ENCODE assay signal across 1 cellular context in the genomic region with DNA sequence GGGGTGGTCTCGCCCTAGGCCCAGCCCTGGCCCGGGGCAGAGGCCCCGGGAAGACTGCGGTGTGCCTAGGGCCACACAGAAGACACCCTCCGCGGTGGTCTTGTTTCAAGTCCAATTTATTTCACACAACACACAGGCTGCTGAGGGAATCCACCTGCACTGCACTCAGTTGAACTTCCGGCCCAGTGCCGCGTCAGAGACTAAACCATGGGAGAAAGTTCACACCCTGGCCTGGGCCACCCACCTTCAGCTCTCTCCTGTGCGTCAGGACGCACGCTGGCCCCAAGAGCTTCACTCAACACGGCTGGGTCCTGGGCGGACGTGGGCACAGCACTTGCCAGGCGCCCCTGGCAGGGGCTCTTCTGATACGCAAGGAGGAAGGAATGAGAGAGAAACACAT.
TF ChIP-seq lines count a peak whose summit lies in the region.

No MANE protein-coding gene starts in this region.

TF ChIP-seq in WTC11, 78 proteins besides CTCF, POLR2A, EP300 and RAD21 (continued from another document):
- TF ChIP-seq, protein P1, sequence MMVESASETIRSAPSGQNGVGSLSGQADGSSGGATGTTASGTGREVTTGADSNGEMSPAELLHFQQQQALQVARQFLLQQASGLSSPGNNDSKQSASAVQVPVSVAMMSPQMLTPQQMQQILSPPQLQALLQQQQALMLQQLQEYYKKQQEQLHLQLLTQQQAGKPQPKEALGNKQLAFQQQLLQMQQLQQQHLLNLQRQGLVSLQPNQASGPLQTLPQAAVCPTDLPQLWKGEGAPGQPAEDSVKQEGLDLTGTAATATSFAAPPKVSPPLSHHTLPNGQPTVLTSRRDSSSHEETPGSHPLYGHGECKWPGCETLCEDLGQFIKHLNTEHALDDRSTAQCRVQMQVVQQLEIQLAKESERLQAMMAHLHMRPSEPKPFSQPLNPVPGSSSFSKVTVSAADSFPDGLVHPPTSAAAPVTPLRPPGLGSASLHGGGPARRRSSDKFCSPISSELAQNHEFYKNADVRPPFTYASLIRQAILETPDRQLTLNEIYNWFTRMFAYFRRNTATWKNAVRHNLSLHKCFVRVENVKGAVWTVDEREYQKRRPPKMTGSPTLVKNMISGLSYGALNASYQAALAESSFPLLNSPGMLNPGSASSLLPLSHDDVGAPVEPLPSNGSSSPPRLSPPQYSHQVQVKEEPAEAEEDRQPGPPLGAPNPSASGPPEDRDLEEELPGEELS (CRISPR knock-in tag; IDR thresholded peaks at IDR 0.05), result no peak
- TF ChIP-seq, protein P2, sequence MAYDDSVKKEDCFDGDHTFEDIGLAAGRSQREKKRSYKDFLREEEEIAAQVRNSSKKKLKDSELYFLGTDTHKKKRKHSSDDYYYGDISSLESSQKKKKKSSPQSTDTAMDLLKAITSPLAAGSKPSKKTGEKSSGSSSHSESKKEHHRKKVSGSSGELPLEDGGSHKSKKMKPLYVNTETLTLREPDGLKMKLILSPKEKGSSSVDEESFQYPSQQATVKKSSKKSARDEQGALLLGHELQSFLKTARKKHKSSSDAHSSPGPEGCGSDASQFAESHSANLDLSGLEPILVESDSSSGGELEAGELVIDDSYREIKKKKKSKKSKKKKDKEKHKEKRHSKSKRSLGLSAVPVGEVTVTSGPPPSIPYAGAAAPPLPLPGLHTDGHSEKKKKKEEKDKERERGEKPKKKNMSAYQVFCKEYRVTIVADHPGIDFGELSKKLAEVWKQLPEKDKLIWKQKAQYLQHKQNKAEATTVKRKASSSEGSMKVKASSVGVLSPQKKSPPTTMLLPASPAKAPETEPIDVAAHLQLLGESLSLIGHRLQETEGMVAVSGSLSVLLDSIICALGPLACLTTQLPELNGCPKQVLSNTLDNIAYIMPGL (CRISPR knock-in tag; IDR thresholded peaks at IDR 0.05), result no peak
- TF ChIP-seq, protein P3, sequence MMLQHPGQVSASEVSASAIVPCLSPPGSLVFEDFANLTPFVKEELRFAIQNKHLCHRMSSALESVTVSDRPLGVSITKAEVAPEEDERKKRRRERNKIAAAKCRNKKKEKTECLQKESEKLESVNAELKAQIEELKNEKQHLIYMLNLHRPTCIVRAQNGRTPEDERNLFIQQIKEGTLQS (CRISPR knock-in tag; conservative IDR thresholded peaks at IDR 0.05), result no peak
- TF ChIP-seq RELA (CRISPR knock-in tag; IDR thresholded peaks at IDR 0.05; ENCODE audit: borderline replicate concordance) (no peak), JUN (CRISPR knock-in tag; IDR thresholded peaks at IDR 0.05) (no peak), EMX1 (CRISPR knock-in tag; IDR thresholded peaks at IDR 0.05) (no peak), NR1H2 (CRISPR knock-in tag; IDR thresholded peaks at IDR 0.05) (no peak)
- TF ChIP-seq, protein P4, sequence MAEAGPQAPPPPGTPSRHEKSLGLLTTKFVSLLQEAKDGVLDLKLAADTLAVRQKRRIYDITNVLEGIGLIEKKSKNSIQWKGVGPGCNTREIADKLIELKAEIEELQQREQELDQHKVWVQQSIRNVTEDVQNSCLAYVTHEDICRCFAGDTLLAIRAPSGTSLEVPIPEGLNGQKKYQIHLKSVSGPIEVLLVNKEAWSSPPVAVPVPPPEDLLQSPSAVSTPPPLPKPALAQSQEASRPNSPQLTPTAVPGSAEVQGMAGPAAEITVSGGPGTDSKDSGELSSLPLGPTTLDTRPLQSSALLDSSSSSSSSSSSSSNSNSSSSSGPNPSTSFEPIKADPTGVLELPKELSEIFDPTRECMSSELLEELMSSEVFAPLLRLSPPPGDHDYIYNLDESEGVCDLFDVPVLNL (CRISPR knock-in tag; IDR thresholded peaks at IDR 0.05; ENCODE audit: borderline replicate concordance, low read depth), result no peak
- TF ChIP-seq, protein P5, sequence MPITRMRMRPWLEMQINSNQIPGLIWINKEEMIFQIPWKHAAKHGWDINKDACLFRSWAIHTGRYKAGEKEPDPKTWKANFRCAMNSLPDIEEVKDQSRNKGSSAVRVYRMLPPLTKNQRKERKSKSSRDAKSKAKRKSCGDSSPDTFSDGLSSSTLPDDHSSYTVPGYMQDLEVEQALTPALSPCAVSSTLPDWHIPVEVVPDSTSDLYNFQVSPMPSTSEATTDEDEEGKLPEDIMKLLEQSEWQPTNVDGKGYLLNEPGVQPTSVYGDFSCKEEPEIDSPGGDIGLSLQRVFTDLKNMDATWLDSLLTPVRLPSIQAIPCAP (CRISPR knock-in tag; IDR thresholded peaks at IDR 0.05), result no peak
- TF ChIP-seq, protein P6, sequence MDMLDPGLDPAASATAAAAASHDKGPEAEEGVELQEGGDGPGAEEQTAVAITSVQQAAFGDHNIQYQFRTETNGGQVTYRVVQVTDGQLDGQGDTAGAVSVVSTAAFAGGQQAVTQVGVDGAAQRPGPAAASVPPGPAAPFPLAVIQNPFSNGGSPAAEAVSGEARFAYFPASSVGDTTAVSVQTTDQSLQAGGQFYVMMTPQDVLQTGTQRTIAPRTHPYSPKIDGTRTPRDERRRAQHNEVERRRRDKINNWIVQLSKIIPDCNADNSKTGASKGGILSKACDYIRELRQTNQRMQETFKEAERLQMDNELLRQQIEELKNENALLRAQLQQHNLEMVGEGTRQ (CRISPR knock-in tag; IDR thresholded peaks at IDR 0.05), result no peak
- TF ChIP-seq, protein P7, sequence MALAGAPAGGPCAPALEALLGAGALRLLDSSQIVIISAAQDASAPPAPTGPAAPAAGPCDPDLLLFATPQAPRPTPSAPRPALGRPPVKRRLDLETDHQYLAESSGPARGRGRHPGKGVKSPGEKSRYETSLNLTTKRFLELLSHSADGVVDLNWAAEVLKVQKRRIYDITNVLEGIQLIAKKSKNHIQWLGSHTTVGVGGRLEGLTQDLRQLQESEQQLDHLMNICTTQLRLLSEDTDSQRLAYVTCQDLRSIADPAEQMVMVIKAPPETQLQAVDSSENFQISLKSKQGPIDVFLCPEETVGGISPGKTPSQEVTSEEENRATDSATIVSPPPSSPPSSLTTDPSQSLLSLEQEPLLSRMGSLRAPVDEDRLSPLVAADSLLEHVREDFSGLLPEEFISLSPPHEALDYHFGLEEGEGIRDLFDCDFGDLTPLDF (CRISPR knock-in tag; IDR thresholded peaks at IDR 0.05), result no peak
- TF ChIP-seq, protein P8, sequence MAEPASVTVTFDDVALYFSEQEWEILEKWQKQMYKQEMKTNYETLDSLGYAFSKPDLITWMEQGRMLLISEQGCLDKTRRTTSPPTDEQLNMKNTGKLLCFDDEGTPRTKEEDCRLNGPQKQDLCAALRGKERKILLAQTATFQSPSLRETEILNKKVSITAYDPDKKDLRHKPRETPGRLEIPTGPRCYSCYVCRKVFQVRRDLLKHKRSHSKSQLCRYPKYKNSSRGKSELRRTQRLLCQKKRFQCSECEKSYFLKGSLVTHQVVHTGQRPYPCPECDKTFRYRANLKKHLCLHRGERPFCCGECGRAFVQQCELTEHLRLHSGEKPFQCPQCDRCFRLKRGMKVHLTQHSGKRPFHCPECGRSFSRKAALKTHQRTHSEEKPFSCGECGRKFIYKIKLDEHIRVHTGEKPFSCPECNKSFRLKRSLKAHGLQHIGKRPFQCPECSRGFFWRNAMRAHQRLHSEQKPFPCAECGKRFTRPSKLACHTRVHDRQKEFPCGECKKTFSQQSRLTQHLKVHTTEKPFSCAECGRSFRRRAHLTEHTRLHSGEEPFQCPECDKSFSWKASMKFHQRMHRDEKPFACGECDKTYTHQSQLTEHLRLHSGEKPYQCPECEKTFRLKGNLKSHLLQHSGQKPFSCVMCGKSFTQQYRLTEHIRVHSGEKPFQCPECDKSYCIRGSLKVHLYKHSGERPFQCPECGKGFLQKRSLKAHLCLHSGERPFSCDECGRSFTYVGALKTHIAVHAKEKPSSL (CRISPR knock-in tag; conservative IDR thresholded peaks at IDR 0.05), result no peak
